27 cellular contexts compared by ENCODE assay signal in the genomic region with DNA sequence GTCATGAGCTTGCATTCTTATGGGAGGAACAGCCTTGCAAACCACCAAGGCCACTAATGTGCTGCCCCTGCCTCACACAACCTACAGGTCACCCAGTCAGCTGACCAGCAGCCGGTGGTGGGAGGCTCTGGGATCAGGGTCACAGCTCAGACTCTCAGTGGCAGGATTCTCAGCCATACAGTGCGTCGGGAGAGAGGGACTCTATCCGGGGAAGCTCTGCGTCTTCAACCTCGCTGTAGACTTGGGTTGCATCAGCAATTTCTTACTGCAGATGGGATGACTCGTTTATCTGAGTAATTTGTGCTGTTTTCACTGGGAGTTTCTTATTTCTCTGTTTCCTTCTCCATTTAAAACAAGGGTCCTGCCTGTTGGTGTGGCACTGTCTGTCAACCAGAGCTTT.
DNase-seq lines count a peak whose midpoint lies in the region; ATAC-seq, FAIRE-seq and TF ChIP-seq lines count a peak whose summit lies in the region.
"Had no signal": no experiment of that assay in that cellular context is flagged by ENCODE, and none has a peak within 500 bp of the region (broad histone marks: within the 10 kb centered on the region; RNA-seq: fewer than 3 reads in every experiment).

No MANE protein-coding gene starts in this region.

- no peaks in the 10 kb centered on the region for H3K27me3 ChIP-seq in keratinocyte (ENCODE audit: control insufficient read depth, extremely low read depth, insufficient read depth, low read length)
- H3K27me3 ChIP-seq: body of pancreas, dorsolateral prefrontal cortex, esophagus squamous epithelium, gastrocnemius medialis, testis had no signal

- H3K9ac ChIP-seq in keratinocyte (ENCODE audit: control insufficient read depth, extremely low read depth, insufficient read depth, low read length) = no peak overlapping the region

- no peak overlapping the region for H2AFZ ChIP-seq in keratinocyte (ENCODE audit: control insufficient read depth, low read length)

- H3K36me3 Mint-ChIP-seq in activated naive CD4-positive, alpha-beta T cell treated with anti-CD3 and anti-CD28 coated beads, Interleukin-2, amount 50 U/mL, for 24 hours = peaks cover 27% of the 10 kb centered on the region
- peaks cover 30% of the 10 kb centered on the region for H3K36me3 Mint-ChIP-seq in activated naive CD8-positive, alpha-beta T cell treated with anti-CD3 and anti-CD28 coated beads, Interleukin-2, amount 50 U/mL, for 24 hours (ENCODE audit: low read depth)
- peaks cover 61% of the 10 kb centered on the region for H3K36me3 Mint-ChIP-seq in activated T-helper 17 cell treated with anti-CD3 and anti-CD28 coated beads, Interleukin-2, amount 50 U/mL, for 72 hours (ENCODE audit: low read depth)
- H3K36me3 Mint-ChIP-seq: natural killer cell treated with Interleukin-12 subunit alpha and Interleukin-12 subunit beta and Interleukin-15 and Interleukin-18, amount 100 ng/mL, for 72 hours had no signal

- no peaks in the 10 kb centered on the region for H4K20me1 ChIP-seq in keratinocyte (ENCODE audit: control insufficient read depth, extremely low read depth, insufficient read depth, low read length)

- peak overlapping the region; percentile 12 for H3K4me2 ChIP-seq in keratinocyte (ENCODE audit: control insufficient read depth, extremely low read depth, insufficient read depth, low read depth, low read length)

- H3K27me3 Mint-ChIP-seq in activated naive CD4-positive, alpha-beta T cell treated with anti-CD3 and anti-CD28 coated beads, Interleukin-2, amount 50 U/mL, for 24 hours = no peaks in the 10 kb centered on the region
- no peaks in the 10 kb centered on the region for H3K27me3 Mint-ChIP-seq in activated naive CD8-positive, alpha-beta T cell treated with anti-CD3 and anti-CD28 coated beads, Interleukin-2, amount 50 U/mL, for 24 hours
- H3K27me3 Mint-ChIP-seq in activated T-helper 17 cell treated with anti-CD3 and anti-CD28 coated beads, Interleukin-2, amount 50 U/mL, for 72 hours = no peaks in the 10 kb centered on the region
- H3K27me3 Mint-ChIP-seq: activated CD4-positive, alpha-beta T cell treated with anti-CD3 and anti-CD28 coated beads, Interleukin-2, amount 10 ng/mL, durations not matched to agents 7 days and 5 days; CD8-positive, alpha-beta memory T cell; natural killer cell treated with Interleukin-12 subunit alpha and Interleukin-12 subunit beta and Interleukin-15 and Interleukin-18, amount 100 ng/mL, for 72 hours had no signal

- H3K4me1 Mint-ChIP-seq in activated naive CD4-positive, alpha-beta T cell treated with anti-CD3 and anti-CD28 coated beads, Interleukin-2, amount 50 U/mL, for 24 hours = peaks cover 36% of the 10 kb centered on the region
- H3K4me1 Mint-ChIP-seq in activated naive CD8-positive, alpha-beta T cell treated with anti-CD3 and anti-CD28 coated beads, Interleukin-2, amount 50 U/mL, for 24 hours = peaks cover 28% of the 10 kb centered on the region
- peaks cover 36% of the 10 kb centered on the region for H3K4me1 Mint-ChIP-seq in activated T-helper 17 cell treated with anti-CD3 and anti-CD28 coated beads, Interleukin-2, amount 50 U/mL, for 72 hours
- H3K4me1 Mint-ChIP-seq: activated CD4-positive, alpha-beta T cell treated with anti-CD3 and anti-CD28 coated beads, Interleukin-2, amount 10 ng/mL, durations not matched to agents 7 days and 5 days had no signal

- H3K79me2 ChIP-seq in keratinocyte (ENCODE audit: control insufficient read depth, insufficient read depth, low read length) = no peaks in the 10 kb centered on the region

- no peak for DNase-seq in activated naive CD4-positive, alpha-beta T cell (lab: John Stamatoyannopoulos, UW)
- no peak for DNase-seq in activated naive CD8-positive, alpha-beta T cell treated with anti-CD3 and anti-CD28 coated beads, Interleukin-2, amount 50 U/mL, for 24 hours
- no peak for DNase-seq in keratinocyte (ENCODE audit: low read depth, low spot score)
- no peak for DNase-seq in kidney glomerular epithelial cell (lab: John Stamatoyannopoulos, UW)
- DNase-seq: activated CD4-positive, alpha-beta T cell treated with anti-CD3 and anti-CD28 coated beads, Interleukin-2, amount 10 ng/mL, durations not matched to agents 7 days and 5 days; body of pancreas; esophagus squamous epithelium; gastrocnemius medialis; NCI-H1048; NCI-H1694; NCI-H446 treated with DMSO at 0.1 percent for 48 hours; small intestine; stimulated activated naive CD4-positive, alpha-beta T cell; T1000; testis; WERI-Rb-1 had no signal

- FAIRE-seq in keratinocyte (lab: Jason Lieb, UNC) = peak; percentile 43
- FAIRE-seq: endometrium, GM12878, H54, small intestine, urothelium cell line had no signal

- no peak overlapping the region for H3K4me3 Mint-ChIP-seq in activated naive CD4-positive, alpha-beta T cell treated with anti-CD3 and anti-CD28 coated beads, Interleukin-2, amount 50 U/mL, for 24 hours
- H3K4me3 Mint-ChIP-seq in activated naive CD8-positive, alpha-beta T cell treated with anti-CD3 and anti-CD28 coated beads, Interleukin-2, amount 50 U/mL, for 24 hours = no peak overlapping the region
- H3K4me3 Mint-ChIP-seq in activated T-helper 17 cell treated with anti-CD3 and anti-CD28 coated beads, Interleukin-2, amount 50 U/mL, for 72 hours = no peak overlapping the region
- H3K4me3 Mint-ChIP-seq: activated CD4-positive, alpha-beta T cell treated with anti-CD3 and anti-CD28 coated beads, Interleukin-2, amount 10 ng/mL, durations not matched to agents 7 days and 5 days; CD8-positive, alpha-beta memory T cell; natural killer cell treated with Interleukin-12 subunit alpha and Interleukin-12 subunit beta and Interleukin-15 and Interleukin-18, amount 100 ng/mL, for 72 hours had no signal

- H3K9me3 Mint-ChIP-seq in activated naive CD4-positive, alpha-beta T cell treated with anti-CD3 and anti-CD28 coated beads, Interleukin-2, amount 50 U/mL, for 24 hours = no peaks in the 10 kb centered on the region
- no peaks in the 10 kb centered on the region for H3K9me3 Mint-ChIP-seq in activated naive CD8-positive, alpha-beta T cell treated with anti-CD3 and anti-CD28 coated beads, Interleukin-2, amount 50 U/mL, for 24 hours
- peaks cover 4% of the 10 kb centered on the region for H3K9me3 Mint-ChIP-seq in activated T-helper 17 cell treated with anti-CD3 and anti-CD28 coated beads, Interleukin-2, amount 50 U/mL, for 72 hours
- H3K9me3 Mint-ChIP-seq: natural killer cell treated with Interleukin-12 subunit alpha and Interleukin-12 subunit beta and Interleukin-15 and Interleukin-18, amount 100 ng/mL, for 72 hours had no signal

- peak overlapping the region; percentile 30 for H3K27ac Mint-ChIP-seq in activated naive CD4-positive, alpha-beta T cell treated with anti-CD3 and anti-CD28 coated beads, Interleukin-2, amount 50 U/mL, for 24 hours
- peak overlapping the region; percentile 49 for H3K27ac Mint-ChIP-seq in activated naive CD8-positive, alpha-beta T cell treated with anti-CD3 and anti-CD28 coated beads, Interleukin-2, amount 50 U/mL, for 24 hours
- H3K27ac Mint-ChIP-seq in activated T-helper 17 cell treated with anti-CD3 and anti-CD28 coated beads, Interleukin-2, amount 50 U/mL, for 72 hours = no peak overlapping the region
- H3K27ac Mint-ChIP-seq: natural killer cell treated with Interleukin-12 subunit alpha and Interleukin-12 subunit beta and Interleukin-15 and Interleukin-18, amount 100 ng/mL, for 72 hours had no signal

- no peak overlapping the region for H3K27ac ChIP-seq in keratinocyte (ENCODE audit: control insufficient read depth, insufficient read depth, low read length)
- H3K27ac ChIP-seq: body of pancreas, esophagus squamous epithelium, gastrocnemius medialis, RWPE1, testis, WERI-Rb-1 had no signal

- dilution Hi-C loops in keratinocyte (cut with MboI; ENCODE audit: extremely low pct_ligation_motif_present, low sequenced_read_pairs) = no loop called here

- H3K4me3 ChIP-seq in keratinocyte (ENCODE audit: control insufficient read depth in 2 of 3, extremely low read depth in 1 of 3, insufficient read depth in 2 of 3, low read depth in 1 of 3, low read length in 3 of 3) = no peak overlapping the region
- H3K4me3 ChIP-seq: body of pancreas, dorsolateral prefrontal cortex, esophagus squamous epithelium, gastrocnemius medialis, GM12878, testis had no signal

- H3K4me1 ChIP-seq in keratinocyte (ENCODE audit: control insufficient read depth, extremely low read depth, insufficient read depth, low read length) = peaks cover 5% of the 10 kb centered on the region
- H3K4me1 ChIP-seq: body of pancreas, gastrocnemius medialis had no signal

- peaks cover 0 to 4% of the 10 kb centered on the region in 2 experiments for H3K36me3 ChIP-seq in keratinocyte (ENCODE audit: control insufficient read depth in 2 of 2, extremely low read depth in 1 of 2, insufficient read depth in 2 of 2, low read length in 2 of 2)
- H3K36me3 ChIP-seq: gastrocnemius medialis, WERI-Rb-1 had no signal

- no peaks in the 10 kb centered on the region for H3K9me3 ChIP-seq in keratinocyte (ENCODE audit: control insufficient read depth, low read depth, low read length)
- H3K9me3 ChIP-seq: body of pancreas, esophagus squamous epithelium, gastrocnemius medialis, testis had no signal

- H3K9me1 ChIP-seq in keratinocyte (ENCODE audit: control insufficient read depth, extremely low read depth, insufficient read depth, low read length) = no peaks in the 10 kb centered on the region

- ATAC-seq in activated naive CD8-positive, alpha-beta T cell treated with anti-CD3 and anti-CD28 coated beads, Interleukin-2, amount 50 U/mL, for 24 hours = no peak
- ATAC-seq in activated T-helper 17 cell treated with anti-CD3 and anti-CD28 coated beads, Interleukin-2, amount 50 U/mL, for 72 hours (replicated peaks) = no peak
- no peak for ATAC-seq in GM19467 (IDR thresholded peaks at IDR 0.05; ENCODE audit: unreplicated experiment)
- ATAC-seq: body of pancreas; gastrocnemius medialis; GM12878; natural killer cell treated with Interleukin-12 subunit alpha and Interleukin-12 subunit beta and Interleukin-15 and Interleukin-18, amount 100 ng/mL, for 72 hours had no signal

- no peak for TF ChIP-seq CTCF in keratinocyte (optimal IDR thresholded peaks at IDR 0.05 in 1 of 3, IDR thresholded peaks at IDR 0.05 in 1 of 3, conservative IDR thresholded peaks at IDR 0.05 in 1 of 3; ENCODE audit: extremely low read depth in 1 of 3, insufficient read depth in 2 of 3, low read length in 3 of 3)
